Comparison of ENCODE assay signal across 1 cellular context in genomic region chr1:6612641-6613360, GRCh38.
TF ChIP-seq lines count a peak whose summit lies in the region.

No MANE protein-coding gene starts in this region.

TF ChIP-seq in HepG2, 621 proteins besides CTCF, POLR2A, EP300 and RAD21 (continued from another document and continues in another):
- TF ChIP-seq DMAP1 (CRISPR knock-in tag; IDR thresholded peaks at IDR 0.05) (peak; percentile 22), ZNF773 (CRISPR knock-in tag; IDR thresholded peaks at IDR 0.05; ENCODE audit: borderline replicate concordance) (no peak), TRIM22 (IDR thresholded peaks at IDR 0.05) (no peak), SOX6 (IDR thresholded peaks at IDR 0.05) (no peak), SOX6 (CRISPR knock-in tag; IDR thresholded peaks at IDR 0.05) (0 out of 2 replicates have a peak, but pooled peaks have one; percentile 30), ZGPAT (CRISPR knock-in tag; IDR thresholded peaks at IDR 0.05) (0 out of 2 replicates have a peak, but pooled peaks have one; percentile 2), HOXA3 (CRISPR knock-in tag; IDR thresholded peaks at IDR 0.05) (0 out of 2 replicates have a peak, but pooled peaks have one; percentile 7), ATF2 (CRISPR knock-in tag; IDR thresholded peaks at IDR 0.05) (0 out of 2 replicates have a peak, but pooled peaks have one; percentile 32), GTF3A (CRISPR knock-in tag; conservative IDR thresholded peaks at IDR 0.05) (0 out of 2 replicates have a peak, but pooled peaks have one; percentile 32), KLF6 (CRISPR knock-in tag; IDR thresholded peaks at IDR 0.05) (peak; percentile 30; the same call in 1 of the 2 replicates), ZBTB21 (CRISPR knock-in tag; IDR thresholded peaks at IDR 0.05) (no peak), ZNF343 (CRISPR knock-in tag; IDR thresholded peaks at IDR 0.05) (no peak), YEATS2 (CRISPR knock-in tag; IDR thresholded peaks at IDR 0.05; ENCODE audit: borderline replicate concordance) (no peak), ZNF24 (IDR thresholded peaks at IDR 0.05) (no peak), CREB3 (CRISPR knock-in tag; IDR thresholded peaks at IDR 0.05) (peak; percentile 15; the same call in 1 of the 2 replicates), ATF4 (CRISPR knock-in tag; IDR thresholded peaks at IDR 0.05) (no peak), ZBTB25 (CRISPR knock-in tag; IDR thresholded peaks at IDR 0.05) (no peak; the same call in 1 of the 2 replicates), NFE2 (CRISPR knock-in tag; IDR thresholded peaks at IDR 0.05) (no peak), ZHX1 (CRISPR knock-in tag; IDR thresholded peaks at IDR 0.05; ENCODE audit: low read depth) (peak; percentile 36; the same call in 1 of the 2 replicates), ZNF703 (CRISPR knock-in tag; IDR thresholded peaks at IDR 0.05; ENCODE audit: borderline replicate concordance) (0 out of 2 replicates have a peak, but pooled peaks have one; percentile 42), ZNF143 (CRISPR knock-in tag; IDR thresholded peaks at IDR 0.05) (0 out of 2 replicates have a peak, but pooled peaks have one; percentile 42), ZNF746 (CRISPR knock-in tag; IDR thresholded peaks at IDR 0.05) (0 out of 2 replicates have a peak, but pooled peaks have one; percentile 25), CCDC6 (CRISPR knock-in tag; IDR thresholded peaks at IDR 0.05) (peak; percentile 68; the same call in 1 of the 2 replicates), ZNF142 (CRISPR knock-in tag; IDR thresholded peaks at IDR 0.05) (peak; percentile 71), YEATS4 (CRISPR knock-in tag; IDR thresholded peaks at IDR 0.05; ENCODE audit: borderline replicate concordance) (peak; percentile 44; the same call in 1 of the 2 replicates), HDAC1 (CRISPR knock-in tag; IDR thresholded peaks at IDR 0.05) (peak; percentile 65), ZNF572 (CRISPR knock-in tag; IDR thresholded peaks at IDR 0.05) (peak; percentile 71; the same call in 1 of the 2 replicates), TERF1 (CRISPR knock-in tag; IDR thresholded peaks at IDR 0.05) (no peak), IRX3 (CRISPR knock-in tag; IDR thresholded peaks at IDR 0.05; ENCODE audit: borderline replicate concordance, low read depth) (no peak), ZNF205 (CRISPR knock-in tag; IDR thresholded peaks at IDR 0.05) (no peak), BRCA1 (CRISPR knock-in tag; IDR thresholded peaks at IDR 0.05) (no peak), NONO (IDR thresholded peaks at IDR 0.05) (no peak), NONO (CRISPR knock-in tag; conservative IDR thresholded peaks at IDR 0.05) (0 out of 2 replicates have a peak, but pooled peaks have one; percentile 5), MEIS2 (CRISPR knock-in tag; IDR thresholded peaks at IDR 0.05) (0 out of 2 replicates have a peak, but pooled peaks have one; percentile 24), ZNF614 (CRISPR knock-in tag; IDR thresholded peaks at IDR 0.05; ENCODE audit: borderline replicate concordance) (0 out of 2 replicates have a peak, but pooled peaks have one; percentile 12), DPF2 (CRISPR knock-in tag; IDR thresholded peaks at IDR 0.05; ENCODE audit: borderline replicate concordance, low read depth) (0 out of 2 replicates have a peak, but pooled peaks have one; percentile 16), TFAP4 (IDR thresholded peaks at IDR 0.05; ENCODE audit: borderline replicate concordance, low read depth) (peak; percentile 34; the same call in 1 of the 2 replicates), LRRFIP1 (CRISPR knock-in tag; conservative IDR thresholded peaks at IDR 0.05) (no peak)
